Comparison of ENCODE assay signal across 7 cellular contexts in the genomic region with DNA sequence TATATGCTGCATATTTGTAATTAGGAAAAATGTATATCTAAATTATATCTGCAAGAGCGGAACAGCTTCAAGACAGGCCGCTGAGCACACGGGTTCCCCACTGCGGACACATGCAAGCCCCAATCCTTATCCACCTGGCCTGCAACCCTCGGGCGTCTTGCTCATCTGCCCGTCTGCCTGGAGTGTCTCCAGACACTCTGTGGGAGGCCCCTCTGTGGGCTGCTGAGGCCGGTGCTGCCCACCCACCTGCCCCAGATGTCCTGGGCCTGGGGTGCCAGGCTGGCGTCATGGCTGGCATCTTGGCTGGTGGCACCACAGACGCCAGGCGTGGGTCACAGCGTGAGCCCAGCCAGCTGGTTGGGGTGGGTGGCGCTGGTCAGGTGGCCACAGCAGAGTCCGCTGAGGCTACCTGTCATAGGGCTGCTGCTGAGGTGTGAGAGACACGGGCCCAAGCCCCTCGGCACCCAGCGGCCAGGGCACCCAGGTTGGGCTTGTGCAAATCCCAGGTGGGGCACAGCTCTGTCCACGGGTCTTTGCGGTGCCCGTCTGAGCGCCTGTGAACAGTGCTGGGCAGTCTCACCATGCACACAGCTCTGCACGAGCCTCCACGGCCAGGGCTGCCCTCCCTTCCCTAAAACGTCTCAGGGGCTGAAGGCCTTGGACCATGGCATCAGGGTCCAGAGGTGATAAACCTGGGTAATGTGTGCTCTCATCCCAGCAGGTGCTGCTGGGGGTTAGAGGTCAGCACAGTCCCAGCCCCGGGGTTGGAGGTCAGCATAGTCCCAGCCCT.
DNase-seq lines count a peak whose midpoint lies in the region; ATAC-seq, FAIRE-seq and TF ChIP-seq lines count a peak whose summit lies in the region.
"Not testable (repeated sequence)": the region's sequence is repeated elsewhere in the genome, so short reads cannot be mapped to it uniquely, and the experiment has no call there.

No MANE protein-coding gene starts in this region.

- H3K27ac ChIP-seq in CD4-positive, alpha-beta T cell (ENCODE audit: low read depth, low read length); coronary artery; HepG2 (ENCODE audit: extremely low read length, insufficient read depth, low read length); neuronal stem cell (replicated peaks; ENCODE audit: low read length): not testable (repeated sequence)

- not testable (repeated sequence) for H3K4me1 ChIP-seq in HepG2 (ENCODE audit: insufficient read depth, low read length); neuronal stem cell (ENCODE audit: control insufficient read depth in 2 of 2, insufficient read depth in 1 of 2, low read depth in 1 of 2, low read length in 2 of 2)

- not testable (repeated sequence) for H3K4me2 ChIP-seq in HepG2 (ENCODE audit: low read depth, low read length); neuronal stem cell (ENCODE audit: insufficient read depth, low read length, poor library complexity, severe bottlenecking)

- intact Hi-C loops in CD4-positive, alpha-beta T cell (cut with DNase I, micrococcal nuclease); activated CD8-positive, alpha-beta T cell treated with anti-CD3 and anti-CD28 coated beads for 36 hours (cut with micrococcal nuclease); activated naive CD4-positive, alpha-beta T cell treated with anti-CD3 and anti-CD28 coated beads for 36 hours (cut with micrococcal nuclease); HepG2 (cut with micrococcal nuclease; ENCODE audit: unreplicated experiment): not testable (repeated sequence)

- H2BK15ac ChIP-seq in neuronal stem cell (ENCODE audit: low read length) = not testable (repeated sequence)

- not testable (repeated sequence) for H3K36me3 ChIP-seq in HepG2 (replicated peaks in 1 of 2; ENCODE audit: control insufficient read depth in 1 of 2, insufficient read depth in 2 of 2, low read length in 2 of 2); neuronal stem cell (replicated peaks in 1 of 2; ENCODE audit: control insufficient read depth in 2 of 2, insufficient read depth in 2 of 2, low read length in 2 of 2)

- H2AFZ ChIP-seq in HepG2 (ENCODE audit: low read length); neuronal stem cell (ENCODE audit: low read length): not testable (repeated sequence)

- in situ Hi-C loops in HepG2 (cut with HindIII; ENCODE audit: extremely low pct_ligation_motif_present, low pct_unique_long_range_greater_than_20kb) = not testable (repeated sequence)

- POLR2A ChIA-PET in CD4-positive, alpha-beta T cell (lab: Charles Lee); activated CD8-positive, alpha-beta T cell treated with anti-CD3 and anti-CD28 coated beads for 36 hours (lab: Charles Lee); HepG2 (lab: Yijun Ruan, JAX): not testable (repeated sequence)

- not testable (repeated sequence) for H3K18ac ChIP-seq in neuronal stem cell (ENCODE audit: low read length)

- H3K36me3 Mint-ChIP-seq in CD4-positive, alpha-beta T cell (ENCODE audit: low read depth) = peaks cover 37% of the 10 kb centered on the region
- H3K36me3 Mint-ChIP-seq in activated CD8-positive, alpha-beta T cell treated with anti-CD3 and anti-CD28 coated beads for 36 hours (ENCODE audit: low read depth) = peaks cover 13% of the 10 kb centered on the region
- not testable (repeated sequence) for H3K36me3 Mint-ChIP-seq in activated naive CD4-positive, alpha-beta T cell treated with anti-CD3 and anti-CD28 coated beads for 36 hours (ENCODE audit: low read depth)

- H4K91ac ChIP-seq in neuronal stem cell (ENCODE audit: low read depth, low read length, poor library complexity) = not testable (repeated sequence)

- not testable (repeated sequence) for H3K27me3 Mint-ChIP-seq in CD4-positive, alpha-beta T cell; activated CD8-positive, alpha-beta T cell treated with anti-CD3 and anti-CD28 coated beads for 36 hours; activated naive CD4-positive, alpha-beta T cell treated with anti-CD3 and anti-CD28 coated beads for 36 hours (ENCODE audit: low read depth); stimulated activated naive CD8-positive, alpha-beta T cell treated with anti-CD3 and anti-CD28 coated beads, Interleukin-15, amount 100 ng/mL, for 72 hours

- not testable (repeated sequence) for H3K79me1 ChIP-seq in neuronal stem cell (ENCODE audit: low read depth, low read length)

- H3K27ac Mint-ChIP-seq in CD4-positive, alpha-beta T cell = peak overlapping the region; percentile 82
- H3K27ac Mint-ChIP-seq in activated CD8-positive, alpha-beta T cell treated with anti-CD3 and anti-CD28 coated beads for 36 hours = peak overlapping the region; percentile 40
- H3K27ac Mint-ChIP-seq in activated naive CD4-positive, alpha-beta T cell treated with anti-CD3 and anti-CD28 coated beads for 36 hours = peak overlapping the region; percentile 66
- not testable (repeated sequence) for H3K27ac Mint-ChIP-seq in stimulated activated naive CD8-positive, alpha-beta T cell treated with anti-CD3 and anti-CD28 coated beads, Interleukin-15, amount 100 ng/mL, for 72 hours

- not testable (repeated sequence) for H3K9me3 Mint-ChIP-seq in CD4-positive, alpha-beta T cell; activated CD8-positive, alpha-beta T cell treated with anti-CD3 and anti-CD28 coated beads for 36 hours; activated naive CD4-positive, alpha-beta T cell treated with anti-CD3 and anti-CD28 coated beads for 36 hours
- peaks cover 4 to 16% of the 10 kb centered on the region in 2 donors for H3K9me3 Mint-ChIP-seq in stimulated activated naive CD8-positive, alpha-beta T cell treated with anti-CD3 and anti-CD28 coated beads, Interleukin-15, amount 100 ng/mL, for 72 hours

- peak overlapping the region; percentile 73 for H3K4me3 Mint-ChIP-seq in CD4-positive, alpha-beta T cell
- H3K4me3 Mint-ChIP-seq in activated CD8-positive, alpha-beta T cell treated with anti-CD3 and anti-CD28 coated beads for 36 hours; activated naive CD4-positive, alpha-beta T cell treated with anti-CD3 and anti-CD28 coated beads for 36 hours; stimulated activated naive CD8-positive, alpha-beta T cell treated with anti-CD3 and anti-CD28 coated beads, Interleukin-15, amount 100 ng/mL, for 72 hours: not testable (repeated sequence)

- not testable (repeated sequence) for H2BK120ac ChIP-seq in neuronal stem cell (ENCODE audit: low read depth, low read length)

- not testable (repeated sequence) for H3K27me3 ChIP-seq in CD4-positive, alpha-beta T cell (ENCODE audit: control insufficient read depth, insufficient read depth, low read length); HepG2 (ENCODE audit: control insufficient read depth in 1 of 2, insufficient read depth in 2 of 2, low read length in 2 of 2); neuronal stem cell (ENCODE audit: control insufficient read depth in 3 of 3, insufficient read depth in 3 of 3, low read depth in 1 of 3, low read length in 3 of 3)

- H4K8ac ChIP-seq in neuronal stem cell (ENCODE audit: low read depth, low read length) = peak overlapping the region; percentile 17

- H3K4me1 Mint-ChIP-seq in CD4-positive, alpha-beta T cell (ENCODE audit: low read depth) = peaks cover 46% of the 10 kb centered on the region
- peaks cover 30% of the 10 kb centered on the region for H3K4me1 Mint-ChIP-seq in activated CD8-positive, alpha-beta T cell treated with anti-CD3 and anti-CD28 coated beads for 36 hours (ENCODE audit: low read depth)
- H3K4me1 Mint-ChIP-seq in activated naive CD4-positive, alpha-beta T cell treated with anti-CD3 and anti-CD28 coated beads for 36 hours (ENCODE audit: low read depth) = peaks cover 31% of the 10 kb centered on the region
- peaks cover 29% of the 10 kb centered on the region for H3K4me1 Mint-ChIP-seq in stimulated activated naive CD8-positive, alpha-beta T cell treated with anti-CD3 and anti-CD28 coated beads, Interleukin-15, amount 100 ng/mL, for 72 hours

- not testable (repeated sequence) for H3K9me3 ChIP-seq in CD4-positive, alpha-beta T cell (ENCODE audit: control insufficient read depth, low read length); HepG2 (ENCODE audit: low read length); neuronal stem cell (replicated peaks in 1 of 2; ENCODE audit: control insufficient read depth in 2 of 2, insufficient read depth in 1 of 2, low read depth in 1 of 2, low read length in 2 of 2)

- not testable (repeated sequence) for H3K9ac ChIP-seq in HepG2 (ENCODE audit: insufficient read depth, low read depth, low read length); neuronal stem cell (ENCODE audit: low read depth, low read length, poor library complexity)

- 97% methylated on average over 10 of the region's 25 CpGs for WGBS in HepG2 (ENCODE audit: low lambda C conversion rate)
- WGBS in neuronal stem cell (ENCODE audit: extremely low coverage in 2 of 2, insufficient read length in 2 of 2, insufficient replicate concordance in 1 of 2), 2 donors = no CpG with 5 or more reads among the region's 25 CpGs

- not testable (repeated sequence) for ATAC-seq in CD4-positive, alpha-beta T cell (ENCODE audit: poor library complexity)
- ATAC-seq in activated CD8-positive, alpha-beta T cell treated with anti-CD3 and anti-CD28 coated beads for 36 hours = peak; percentile 34
- ATAC-seq in HepG2 = peak; percentile 24; the same call in 2 of the 3 replicates
- peak; percentile 27 for ATAC-seq in stimulated activated naive CD8-positive, alpha-beta T cell treated with anti-CD3 and anti-CD28 coated beads, Interleukin-15, amount 100 ng/mL, for 72 hours

- not testable (repeated sequence) for H4K20me1 ChIP-seq in HepG2 (ENCODE audit: insufficient read depth, low read length)

- DNase-seq in CD4-positive, alpha-beta T cell = peak in 1 of 10 experiments; percentile 19
- not testable (repeated sequence) for DNase-seq in activated CD8-positive, alpha-beta T cell treated with anti-CD3 and anti-CD28 coated beads for 36 hours; activated naive CD4-positive, alpha-beta T cell treated with anti-CD3 and anti-CD28 coated beads for 36 hours; HepG2 (ENCODE audit: low spot score); neuronal stem cell (ENCODE audit: low spot score); stimulated activated naive CD8-positive, alpha-beta T cell treated with anti-CD3 and anti-CD28 coated beads, Interleukin-15, amount 100 ng/mL, for 72 hours
- DNase-seq in coronary artery (ENCODE audit: low spot score) = peak; percentile 38

- not testable (repeated sequence) for H3K79me2 ChIP-seq in HepG2 (ENCODE audit: insufficient read depth, low read length)

- not testable (repeated sequence) for TF ChIP-seq RAD21 in HepG2 (CRISPR knock-in tag; IDR thresholded peaks at IDR 0.05)

- not testable (repeated sequence) for TF ChIP-seq CTCF in CD4-positive, alpha-beta T cell (IDR thresholded peaks at IDR 0.05); activated CD8-positive, alpha-beta T cell treated with anti-CD3 and anti-CD28 coated beads for 36 hours (IDR thresholded peaks at IDR 0.05); coronary artery (IDR thresholded peaks at IDR 0.05); HepG2 (CRISPR knock-in tag; IDR thresholded peaks at IDR 0.05)

- FAIRE-seq in HepG2 (lab: Jason Lieb, UNC) = not testable (repeated sequence)

- peak overlapping the region; percentile 56 for H3K14ac ChIP-seq in neuronal stem cell (ENCODE audit: low read length)

- H3K4me3 ChIP-seq in coronary artery; HepG2 (replicated peaks in 1 of 3; ENCODE audit: insufficient read depth in 1 of 3, low read depth in 2 of 3, low read length in 3 of 3); neuronal stem cell (ENCODE audit: low read length in 2 of 2): not testable (repeated sequence)

- peak overlapping the region; percentile 85 for H3K23ac ChIP-seq in neuronal stem cell (ENCODE audit: low read depth, low read length, poor library complexity)

- BruUV-seq in HepG2 (replicated peaks; lab: Mats Ljungman, UMichigan) = not testable (repeated sequence)

- H2BK5ac ChIP-seq in neuronal stem cell (ENCODE audit: low read length) = not testable (repeated sequence)

- not testable (repeated sequence) for TF ChIP-seq EP300 in HepG2 (IDR thresholded peaks at IDR 0.05; ENCODE audit: low read depth in 2 of 2, low read length in 2 of 2); HepG2 (CRISPR knock-in tag; IDR thresholded peaks at IDR 0.05; ENCODE audit: borderline replicate concordance)

- H3K4ac ChIP-seq in neuronal stem cell (ENCODE audit: low read length) = not testable (repeated sequence)

- not testable (repeated sequence) for TF ChIP-seq POLR2A in HepG2 (IDR thresholded peaks at IDR 0.05; ENCODE audit: insufficient read depth in 1 of 2, low read depth in 2 of 2, low read length in 2 of 2)

- CTCF ChIA-PET in CD4-positive, alpha-beta T cell (lab: Charles Lee); activated CD8-positive, alpha-beta T cell treated with anti-CD3 and anti-CD28 coated beads for 36 hours (lab: Charles Lee); activated naive CD4-positive, alpha-beta T cell treated with anti-CD3 and anti-CD28 coated beads for 36 hours (lab: Charles Lee); HepG2 (lab: Yijun Ruan, JAX; ENCODE audit: low intra/inter-chr PET ratio, low total read pairs): not testable (repeated sequence)

- H2BK12ac ChIP-seq in neuronal stem cell (ENCODE audit: low read length) = not testable (repeated sequence)

- not testable (repeated sequence) for H2AK5ac ChIP-seq in neuronal stem cell (ENCODE audit: low read depth, low read length)
